ENCODE assay signal across 16 cellular contexts in genomic region chr10:69290993-69291392, GRCh38. TPM values are rescaled to one million over a fixed set of nuclear protein-coding genes. Genes with fewer than 3 reads are reported as not detected.
DNase-seq lines count a peak whose midpoint lies in the region; ATAC-seq and TF ChIP-seq lines count a peak whose summit lies in the region.
"Had no signal": no experiment of that assay in that cellular context is flagged by ENCODE, and none has a peak within 500 bp of the region (broad histone marks: within the 10 kb centered on the region; RNA-seq: fewer than 3 reads in every experiment).

No MANE protein-coding gene starts in this region.

- ATAC-seq in Right ventricle myocardium superior (ENCODE audit: poor library complexity) = peak; percentile 74
- peak; percentile 72 for ATAC-seq in left ventricle myocardium superior
- ATAC-seq in HG02970 (IDR thresholded peaks at IDR 0.05; ENCODE audit: low FRiP score, unreplicated experiment) = no peak
- ATAC-seq: CD8-positive, alpha-beta T cell had no signal

- intact Hi-C loops in Right ventricle myocardium superior (cut with DNase I) (no loop called here), left ventricle myocardium superior (cut with micrococcal nuclease) (no loop called here), colonic mucosa (cut with DNase I) (no loop called here)

- DNase-seq in Right ventricle myocardium superior (peak; percentile 45), right atrium auricular region (ENCODE audit: low spot score) (no peak), globus pallidus (ENCODE audit: low spot score) (peak; percentile 10), left ventricle myocardium superior (peak; percentile 45), putamen (ENCODE audit: low spot score) (peak; percentile 7), colonic mucosa (no peak), DMS153 treated with DMSO at 0.1 percent for 48 hours (lab: John Stamatoyannopoulos, UW; ENCODE audit: unreplicated experiment) (no peak)
- DNase-seq: 8988T; Calu3; CD8-positive, alpha-beta T cell; DMS53; DND-41; EL had no signal

- H3K27ac ChIP-seq in right atrium auricular region = peak overlapping the region in 1 of 2 donors; percentile 5
- no peak overlapping the region for H3K27ac ChIP-seq in colonic mucosa
- H3K27ac ChIP-seq: BLaER1 treated with 17β-estradiol and CSF1 and Interleukin-3, amounts not matched to agents 10 nM and 100 nM had no signal

- H3K4me3 ChIP-seq in right atrium auricular region = no peak overlapping the region
- no peak overlapping the region for H3K4me3 ChIP-seq in colonic mucosa
- H3K4me3 ChIP-seq: BLaER1 treated with 17β-estradiol and CSF1 and Interleukin-3, amounts not matched to agents 10 nM and 100 nM; HAP-1 had no signal

- no peak for TF ChIP-seq CTCF in right atrium auricular region (IDR thresholded peaks at IDR 0.05)
- no peak for TF ChIP-seq CTCF in colonic mucosa (IDR thresholded peaks at IDR 0.05)

- H3K9me3 ChIP-seq in right atrium auricular region (no peaks in the 10 kb centered on the region), colonic mucosa (no peaks in the 10 kb centered on the region)
- H3K9me3 ChIP-seq: BLaER1 treated with 17β-estradiol and CSF1 and Interleukin-3, amounts not matched to agents 10 nM and 100 nM; HAP-1 had no signal

- H3K4me1 ChIP-seq in right atrium auricular region = peaks cover 0 to 4% of the 10 kb centered on the region in 2 donors
- no peaks in the 10 kb centered on the region for H3K4me1 ChIP-seq in colonic mucosa
- H3K4me1 ChIP-seq: BLaER1 treated with 17β-estradiol and CSF1 and Interleukin-3, amounts not matched to agents 10 nM and 100 nM had no signal

- H3K27me3 ChIP-seq in right atrium auricular region (no peaks in the 10 kb centered on the region), colonic mucosa (no peaks in the 10 kb centered on the region)
- H3K27me3 ChIP-seq: BLaER1 treated with 17β-estradiol and CSF1 and Interleukin-3, amounts not matched to agents 10 nM and 100 nM had no signal

- H3K36me3 ChIP-seq in right atrium auricular region (no peaks in the 10 kb centered on the region), colonic mucosa (no peaks in the 10 kb centered on the region)
- H3K36me3 ChIP-seq: BLaER1 treated with 17β-estradiol and CSF1 and Interleukin-3, amounts not matched to agents 10 nM and 100 nM; HAP-1 had no signal

- H3K9ac ChIP-seq in colonic mucosa (ENCODE audit: low read depth in 2 of 2, low read length in 2 of 2) = no peak overlapping the region
- H3K9ac ChIP-seq: BLaER1 treated with 17β-estradiol and CSF1 and Interleukin-3, amounts not matched to agents 10 nM and 100 nM had no signal

RNA-seq across cellular contexts. Expression of gene HK1, which starts 12.7 kb away (rescaled TPM):
- 168 TPM for total RNA-seq in Right ventricle myocardium superior
- 100 to 1,000 TPM; 186 to 228 TPM for total RNA-seq in right atrium auricular region
- 210 TPM for total RNA-seq in left ventricle myocardium superior
- 10 to 100 TPM; 73.3 to 83.3 TPM for total RNA-seq in colonic mucosa

Comparison
In these comparisons a context has a peak if more than half of its experiments do, and no peak if none do; other contexts are left out.
1. DNase-seq: peak in Right ventricle myocardium superior (single experiment), globus pallidus (single experiment), left ventricle myocardium superior (single experiment) and putamen (single experiment); none in right atrium auricular region (single experiment), colonic mucosa (single experiment) and DMS153 treated with DMSO at 0.1 percent for 48 hours (single experiment).